26 cellular contexts compared by ENCODE assay signal in genomic region chr21:35238119-35238518, GRCh38.
"Had no signal": no experiment of that assay in that cellular context is flagged by ENCODE, and none has a peak within 500 bp of the region (broad histone marks: within the 10 kb centered on the region; RNA-seq: fewer than 3 reads in every experiment).

No MANE protein-coding gene starts in this region.

- H3K27ac Mint-ChIP-seq: brain had no signal

- DNase-seq: activated CD4-positive, alpha-beta T cell treated with anti-CD3 and anti-CD28 coated beads for 48 hours; activated CD4-positive, alpha-beta T cell treated with anti-CD3 and anti-CD28 coated beads, Interleukin-2, amount 50 U/mL, for 48 hours; activated CD8-positive, alpha-beta memory T cell treated with anti-CD3 and anti-CD28 coated beads for 24 hours; activated naive CD4-positive, alpha-beta T cell treated with anti-CD3 and anti-CD28 coated beads, Interleukin-2, amount 50 U/mL, for 16 hours; activated T-cell treated with anti-CD3 and anti-CD28 coated beads, Interleukin-2, amount 50 U/mL, for 4 hours; amygdala; NCI-H1092; NCI-H1417; NCI-H1930; NCI-H2171; NCI-H2227 treated with DMSO at 0.1 percent for 48 hours; NCI-H446 treated with DMSO at 0.1 percent for 48 hours; NCI-H526; NCI-H774; NK-92 treated with Interleukin-12 subunit alpha and Interleukin-12 subunit beta, amount 100 ng/mL, for 24 hours; OCI-M1; RPMI8226; T-helper 1 cell had no signal

- H3K4me2 ChIP-seq: KMS-11 had no signal

- H3K4me3 Mint-ChIP-seq: activated T-cell treated with anti-CD3 and anti-CD28 coated beads, Interleukin-2, amount 50 U/mL, for 4 hours; brain; central memory CD8-positive, alpha-beta T cell; IgD-negative memory B cell had no signal

- H3K9ac ChIP-seq: KMS-11 had no signal

- H3K9me3 Mint-ChIP-seq: central memory CD8-positive, alpha-beta T cell had no signal

- H3K36me3 Mint-ChIP-seq: brain had no signal

- ATAC-seq: activated CD4-positive, CD25-positive, alpha-beta regulatory T cell treated with anti-CD3 and anti-CD28 coated beads, Interleukin-2, amount 50 U/mL, for 24 hours; Panc1; Right ventricle myocardium inferior had no signal

- H3K27ac ChIP-seq: KMS-11, SK-N-MC had no signal

- H3K4me3 ChIP-seq: SK-N-MC had no signal
